In genomic region chr1:33349081-33349759, GRCh38 we compare ENCODE assay signal across 8 cellular contexts. TPM values are rescaled to one million over a fixed set of nuclear protein-coding genes. Genes with fewer than 3 reads are reported as not detected.
A peak's percentile ranks its signal among the peaks of the same experiment; 100 is the strongest.
DNase-seq lines count a peak whose midpoint lies in the region; ATAC-seq and TF ChIP-seq lines count a peak whose summit lies in the region.

No MANE protein-coding gene starts in this region.

- H3K9me2 ChIP-seq in Karpas-422 (replicated peaks; ENCODE audit: insufficient read depth, low read length) = no peaks in the 10 kb centered on the region

- H3K9ac ChIP-seq in Karpas-422 (ENCODE audit: low read length) = peak overlapping the region; percentile 94
- peak overlapping the region; percentile 91 for H3K9ac ChIP-seq in muscle layer of colon (ENCODE audit: low read length)

- H3K36me3 ChIP-seq in GM06990 (ENCODE audit: control insufficient read depth, insufficient read depth, low read length) (no peaks in the 10 kb centered on the region), Karpas-422 (ENCODE audit: insufficient read depth, low read length) (peaks cover 10% of the 10 kb centered on the region), muscle layer of colon (ENCODE audit: insufficient read depth, low read length) (no peaks in the 10 kb centered on the region)
- no peaks in the 10 kb centered on the region for H3K36me3 ChIP-seq in effector memory CD4-positive, alpha-beta T cell (ENCODE audit: control insufficient read depth, insufficient read depth, low read length)

- no peak for TF ChIP-seq CTCF in GM06990 (IDR thresholded peaks at IDR 0.05; ENCODE audit: insufficient read depth, low read length, poor library complexity, severe bottlenecking)

- H3K4me3 ChIP-seq in GM06990 (replicated peaks; ENCODE audit: low read depth, low read length) (peak overlapping the region; percentile 74), Karpas-422 (ENCODE audit: low read length) (peak overlapping the region; percentile 96), muscle layer of colon (ENCODE audit: low read depth in 1 of 2, low read length in 2 of 2) (peak overlapping the region; percentile 22 to 84)
- peak overlapping the region; percentile 72 for H3K4me3 ChIP-seq in effector memory CD4-positive, alpha-beta T cell (ENCODE audit: insufficient read depth, low read depth, low read length, poor library complexity, severe bottlenecking)

- H3K27me3 ChIP-seq in GM06990 (replicated peaks; ENCODE audit: control insufficient read depth, insufficient read depth, low read length) = no peaks in the 10 kb centered on the region
- H3K27me3 ChIP-seq in Karpas-422 (ENCODE audit: low read length) = no peaks in the 10 kb centered on the region
- no peaks in the 10 kb centered on the region for H3K27me3 ChIP-seq in effector memory CD4-positive, alpha-beta T cell (replicated peaks; ENCODE audit: control insufficient read depth, insufficient read depth, low read length, poor library complexity, severe bottlenecking)
- no peaks in the 10 kb centered on the region for H3K27me3 ChIP-seq in muscle layer of colon (ENCODE audit: control insufficient read depth in 1 of 2, insufficient read depth in 2 of 2, low read length in 2 of 2)

- no peaks in the 10 kb centered on the region for H3K9me3 ChIP-seq in Karpas-422 (ENCODE audit: low read length)
- no peaks in the 10 kb centered on the region for H3K9me3 ChIP-seq in effector memory CD4-positive, alpha-beta T cell (ENCODE audit: control insufficient read depth, low read length)
- H3K9me3 ChIP-seq in muscle layer of colon (ENCODE audit: low read length) = no peaks in the 10 kb centered on the region

- peaks cover 7% of the 10 kb centered on the region; the same call in 1 of the 2 replicates for H4K20me1 ChIP-seq in Karpas-422 (ENCODE audit: insufficient read depth, low read depth, low read length)

- no peak overlapping the region for H2AFZ ChIP-seq in Karpas-422 (ENCODE audit: low read length)

- H3K4me2 ChIP-seq in Karpas-422 (ENCODE audit: low read depth, low read length, poor library complexity, severe bottlenecking) = peak overlapping the region; percentile 93

- H3K4me1 ChIP-seq in Karpas-422 (ENCODE audit: low read length) (peaks cover 52% of the 10 kb centered on the region), muscle layer of colon (ENCODE audit: insufficient read depth, low read length) (peaks cover 44% of the 10 kb centered on the region)
- H3K4me1 ChIP-seq in effector memory CD4-positive, alpha-beta T cell (ENCODE audit: control insufficient read depth, insufficient read depth, low read length, poor library complexity, severe bottlenecking) = peaks cover 21% of the 10 kb centered on the region

- H3K27ac ChIP-seq in Karpas-422 (ENCODE audit: low read length) (peak overlapping the region; percentile 65), muscle layer of colon (ENCODE audit: low read depth, low read length) (peak overlapping the region; percentile 64)
- H3K27ac ChIP-seq in effector memory CD4-positive, alpha-beta T cell (ENCODE audit: insufficient read depth, low read length, poor library complexity, severe bottlenecking) = peak overlapping the region; percentile 61

- peaks cover 54% of the 10 kb centered on the region for H3K79me2 ChIP-seq in Karpas-422 (ENCODE audit: low read length)

- ATAC-seq in GM21717 (IDR thresholded peaks at IDR 0.05; ENCODE audit: unreplicated experiment) = peak; percentile 38

- DNase-seq in GM06990 (ENCODE audit: extremely low read depth, insufficient read length) (peak; percentile 66), Karpas-422 (peak; percentile 88), NCI-H1436 (lab: John Stamatoyannopoulos, UW) (no peak)
- peak; percentile 21 to 30 for DNase-seq in activated CD4-positive, alpha-beta T cell treated with anti-CD3 and anti-CD28 coated beads, Interleukin-2, amount 50 U/mL, for 4 hours
- peak; percentile 13 to 34 (median 26) for DNase-seq in effector memory CD4-positive, alpha-beta T cell
- DNase-seq in stimulated activated naive CD4-positive, alpha-beta T cell (lab: John Stamatoyannopoulos, UW) = peak; percentile 17 to 52 (median 31)

RNA-seq across cellular contexts. Expression of gene A3GALT2, which starts 28.3 kb away (rescaled TPM):
- 0.47 TPM in 1 of 2 replicates, not detected in the other for total RNA-seq in Karpas-422 (2014; rRNA removed; shearing (Covaris generic); ENCODE audit: low replicate concordance)
